In the genomic region with DNA sequence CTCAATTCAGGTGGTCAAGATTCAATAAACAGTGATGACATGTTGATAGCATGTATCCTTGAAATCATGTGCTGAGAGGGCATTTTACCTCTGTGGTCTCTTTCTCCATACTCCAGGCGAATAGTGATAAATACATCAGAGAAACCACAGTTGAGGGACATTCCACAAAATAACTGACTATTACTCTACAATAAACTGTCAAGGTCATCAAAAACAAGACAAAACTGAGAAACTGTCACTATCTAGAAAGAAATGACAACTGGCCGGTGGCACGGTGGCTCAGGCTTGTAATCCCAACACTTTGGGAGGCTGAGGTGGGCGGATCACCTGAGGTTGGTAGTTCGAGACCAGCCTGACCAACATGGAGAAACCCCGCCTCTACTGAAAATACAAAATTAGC, we compare ENCODE assay signal across 28 cellular contexts. TPM values are rescaled to one million over a fixed set of nuclear protein-coding genes. Genes with fewer than 3 reads are reported as not detected.
DNase-seq lines count a peak whose midpoint lies in the region; ATAC-seq, FAIRE-seq and TF ChIP-seq lines count a peak whose summit lies in the region.
"Had no signal": no experiment of that assay in that cellular context is flagged by ENCODE, and none has a peak within 500 bp of the region (broad histone marks: within the 10 kb centered on the region; RNA-seq: fewer than 3 reads in every experiment).

No MANE protein-coding gene starts in this region.

- ATAC-seq in HepG2 = no peak
- no peak for ATAC-seq in right lobe of liver
- no peak for ATAC-seq in K562
- ATAC-seq in GM18519 (IDR thresholded peaks at IDR 0.05; ENCODE audit: low FRiP score, unreplicated experiment) = no peak
- ATAC-seq: GM12878 had no signal

- TF ChIP-seq POLR2A in HepG2 (IDR thresholded peaks at IDR 0.05; ENCODE audit: insufficient read depth in 1 of 2, low read depth in 2 of 2, low read length in 2 of 2) = no peak
- TF ChIP-seq POLR2A in right lobe of liver (IDR thresholded peaks at IDR 0.05) = no peak
- no peak for TF ChIP-seq POLR2A in K562 (conservative IDR thresholded peaks at IDR 0.05)

- in situ Hi-C loops in HepG2 (cut with HindIII; ENCODE audit: extremely low pct_ligation_motif_present, low pct_unique_long_range_greater_than_20kb) (no loop called here), K562 (cut with MboI) (no loop called here)

- TF ChIP-seq CTCF in HepG2 (CRISPR knock-in tag; IDR thresholded peaks at IDR 0.05) (no peak), right lobe of liver (IDR thresholded peaks at IDR 0.05) (no peak), K562 (IDR thresholded peaks at IDR 0.05 in 2 of 3, conservative IDR thresholded peaks at IDR 0.05 in 1 of 3; ENCODE audit: insufficient read depth in 2 of 3, low read depth in 1 of 3, low read length in 3 of 3) (no peak)

- H3K27me3 ChIP-seq in HepG2 (ENCODE audit: control insufficient read depth in 1 of 2, insufficient read depth in 2 of 2, low read length in 2 of 2) = no peaks in the 10 kb centered on the region
- no peaks in the 10 kb centered on the region for H3K27me3 ChIP-seq in right lobe of liver
- no peaks in the 10 kb centered on the region; a peak in 1 of 5 replicates for H3K27me3 ChIP-seq in K562 (ENCODE audit: control insufficient read depth in 2 of 2, insufficient read depth in 2 of 2, low read length in 2 of 2)
- H3K27me3 ChIP-seq: BLaER1 had no signal

- BruUV-seq in HepG2 (replicated peaks; lab: Mats Ljungman, UMichigan) (no TSS peak), K562 (replicated peaks; lab: Mats Ljungman, UMichigan) (no TSS peak)

- H3K4me2 ChIP-seq in HepG2 (ENCODE audit: low read depth, low read length) = no peak overlapping the region
- no peak overlapping the region for H3K4me2 ChIP-seq in K562 (ENCODE audit: insufficient read depth, low read length)
- H3K4me2 ChIP-seq: BLaER1 had no signal

- H3K4me1 ChIP-seq in HepG2 (ENCODE audit: insufficient read depth, low read length) = no peaks in the 10 kb centered on the region
- no peaks in the 10 kb centered on the region for H3K4me1 ChIP-seq in right lobe of liver
- no peaks in the 10 kb centered on the region for H3K4me1 ChIP-seq in K562 (replicated peaks in 1 of 2; ENCODE audit: control insufficient read depth in 2 of 2, insufficient read depth in 2 of 2, low read length in 2 of 2)
- H3K4me1 ChIP-seq: BE2C, BLaER1 had no signal

- FAIRE-seq in HepG2 (lab: Jason Lieb, UNC) (no peak), K562 (lab: Jason Lieb, UNC) (no peak)
- FAIRE-seq: GM12878, GM12892, GM18507, GM19239 had no signal

- H3K4me3 ChIP-seq in HepG2 (replicated peaks in 1 of 3; ENCODE audit: insufficient read depth in 1 of 3, low read depth in 2 of 3, low read length in 3 of 3) (no peak overlapping the region), right lobe of liver (no peak overlapping the region), K562 (no peak overlapping the region)
- H3K4me3 ChIP-seq: BLaER1, GM12878 had no signal

- POLR2A ChIA-PET in HepG2 (lab: Yijun Ruan, JAX) = no interaction called here
- POLR2A ChIA-PET in K562 (lab: Yijun Ruan, JAX) = interaction anchor here (0.6 to 1.0 kb wide), 2 partner anchors 82 to 121 kb away, joined by 3 read pairs; no protein-coding TSS in a partner anchor

- H3K9me1 ChIP-seq in K562 (ENCODE audit: control insufficient read depth, insufficient read depth, low read length) = no peaks in the 10 kb centered on the region

- H3K36me3 ChIP-seq in HepG2 (replicated peaks in 1 of 2; ENCODE audit: control insufficient read depth in 1 of 2, insufficient read depth in 2 of 2, low read length in 2 of 2) = no peaks in the 10 kb centered on the region
- no peaks in the 10 kb centered on the region for H3K36me3 ChIP-seq in right lobe of liver
- no peaks in the 10 kb centered on the region for H3K36me3 ChIP-seq in K562 (ENCODE audit: control insufficient read depth, insufficient read depth, low read length)
- H3K36me3 ChIP-seq: BE2C, BLaER1 had no signal

- H3K27ac ChIP-seq in HepG2 (ENCODE audit: extremely low read length, insufficient read depth, low read length) (no peak overlapping the region), right lobe of liver (no peak overlapping the region), K562 (ENCODE audit: extremely low read depth, low read depth, low read length) (no peak overlapping the region)
- H3K27ac ChIP-seq: 22Rv1, BLaER1 had no signal

- H3K79me2 ChIP-seq in HepG2 (ENCODE audit: insufficient read depth, low read length) (no peaks in the 10 kb centered on the region), K562 (ENCODE audit: control insufficient read depth, insufficient read depth, low read length) (no peaks in the 10 kb centered on the region)

- no peak overlapping the region for H2AFZ ChIP-seq in HepG2 (ENCODE audit: low read length)
- H2AFZ ChIP-seq in K562 (ENCODE audit: low read depth, low read length) = no peak overlapping the region

- no peaks in the 10 kb centered on the region for H3K9me3 ChIP-seq in HepG2 (ENCODE audit: low read length)
- H3K9me3 ChIP-seq in right lobe of liver = no peaks in the 10 kb centered on the region
- H3K9me3 ChIP-seq in K562 (replicated peaks; ENCODE audit: control insufficient read depth, insufficient read depth, low read depth, low read length) = no peaks in the 10 kb centered on the region
- H3K9me3 ChIP-seq: BE2C, BLaER1 had no signal

- 60% methylated on average over 6 of the region's 6 CpGs for WGBS in HepG2 (ENCODE audit: low lambda C conversion rate)
- WGBS in right lobe of liver (ENCODE audit: insufficient coverage, low coverage, low lambda C conversion rate, missing lambda C conversion rate) = 91% methylated on average over 6 of the region's 6 CpGs
- 0% methylated on average over 4 of the region's 6 CpGs for WGBS in K562 (ENCODE audit: insufficient coverage, low coverage, missing lambda C conversion rate)

- TF ChIP-seq EP300 in HepG2 (IDR thresholded peaks at IDR 0.05; ENCODE audit: low read depth in 2 of 2, low read length in 2 of 2) (no peak), HepG2 (CRISPR knock-in tag; IDR thresholded peaks at IDR 0.05; ENCODE audit: borderline replicate concordance) (no peak), K562 (IDR thresholded peaks at IDR 0.05; ENCODE audit: low read length) (no peak)

- intact Hi-C loops in HepG2 (cut with micrococcal nuclease; ENCODE audit: unreplicated experiment) = no loop called here
- intact Hi-C loops in right lobe of liver (cut with DNase I) = no loop called here
- intact Hi-C loops in K562 (cut with micrococcal nuclease) = no loop called here

- no peak for DNase-seq in HepG2 (ENCODE audit: low spot score)
- DNase-seq in right lobe of liver = no peak
- no peak for DNase-seq in K562 (ENCODE audit: extremely low read depth in 1 of 4, low spot score in 3 of 4)
- no peak for DNase-seq in medulla oblongata (ENCODE audit: extremely low spot score)
- DNase-seq: ACHN; BE2C; C1 segment of cervical spinal cord; CD4-positive, alpha-beta memory T cell; CD4-positive, CD25-positive, alpha-beta regulatory T cell; CD8-positive, alpha-beta memory T cell; COR-L47; DMS 273 treated with DMSO at 0.1 percent for 48 hours; DMS153; DMS53; DMS79; DND-41; EL; GDM1 had no signal

- TF ChIP-seq RAD21 in HepG2 (CRISPR knock-in tag; IDR thresholded peaks at IDR 0.05) (no peak), K562 (CRISPR knock-in tag; conservative IDR thresholded peaks at IDR 0.05 in 1 of 2, IDR thresholded peaks at IDR 0.05 in 1 of 2) (no peak)

- H4K20me1 ChIP-seq in HepG2 (ENCODE audit: insufficient read depth, low read length) (no peaks in the 10 kb centered on the region), K562 (replicated peaks; ENCODE audit: control insufficient read depth, insufficient read depth, low read length) (no peaks in the 10 kb centered on the region)
- H4K20me1 ChIP-seq: BLaER1 had no signal

- CTCF ChIA-PET in HepG2 (lab: Yijun Ruan, JAX; ENCODE audit: low intra/inter-chr PET ratio, low total read pairs) (no interaction called here), K562 (lab: Yijun Ruan, JAX; ENCODE audit: low intra/inter-chr PET ratio) (no interaction called here)

- H3K9ac ChIP-seq in HepG2 (ENCODE audit: insufficient read depth, low read depth, low read length) (no peak overlapping the region), K562 (ENCODE audit: insufficient read depth in 1 of 2, low read depth in 2 of 2, low read length in 2 of 2) (no peak overlapping the region)
- H3K9ac ChIP-seq: BLaER1 had no signal

RNA-seq across cellular contexts. Expression of gene SFR1, which starts 16.2 kb away (rescaled TPM):
- total RNA-seq in HepG2 (2016; rRNA removed; fragmentation: Illumina TruSeq; extraction: Trizol) (6.1 and 6.9 TPM in 2 replicates), right lobe of liver (1 to 10 TPM; 1.2 to 3.5 (median 1.7) TPM), K562 (2014; rRNA removed) (4.3 and 4.5 TPM in 2 replicates), K562 (2014; rRNA removed; fragmentation: Illumina TruSeq; extraction: Trizol) (11.2 and 12.7 TPM in 2 replicates), K562 (2015; rRNA removed; fragmentation: Illumina TruSeq; extraction: Trizol) (8.1 and 9.1 TPM in 2 replicates), K562 (2021) (6.7 and 6.8 TPM in 2 replicates)
- total RNA-seq in HepG2 (2016; cell fraction: cytosol; rRNA removed; fragmentation: Illumina TruSeq; extraction: Trizol; ENCODE audit: low read depth) = 4.1 and 4.3 TPM in 2 replicates
- 7.2 and 7.6 TPM in 2 replicates for total RNA-seq in HepG2 (2016; cell fraction: insoluble cytoplasmic fraction; rRNA removed; fragmentation: Illumina TruSeq; extraction: Trizol)
- total RNA-seq in HepG2 (2016; cell fraction: membrane; rRNA removed; fragmentation: Illumina TruSeq; extraction: Trizol) = 4.9 and 7.0 TPM in 2 replicates
- 5.2 and 7.4 TPM in 2 replicates for total RNA-seq in HepG2 (2016; cell fraction: nucleus; rRNA removed; fragmentation: Illumina TruSeq; extraction: Trizol)
- polyA plus RNA-seq in HepG2 (2011; rRNA removed) (1.6 and 2.2 TPM in 2 replicates), K562 (2011; rRNA removed) (4.2 and 8.3 TPM in 2 replicates), K562 (2014; fragmentation: Illumina TruSeq; extraction: Trizol) (7.8 and 10.3 TPM in 2 replicates), K562 (2014; fragmentation: Nextera tagmentation; extraction: Ambion mirVana) (10 to 100 TPM; 17.8 to 18.7 TPM), K562 (2014; rRNA removed) (8.0 and 8.6 TPM in 2 replicates)
- 1.4 and 1.5 TPM in 2 replicates for polyA plus RNA-seq in HepG2 (2011; cell fraction: cytosol; rRNA removed)
- polyA plus RNA-seq in HepG2 (2011; cell fraction: nucleus; rRNA removed) = 0.43 and 1.2 TPM in 2 replicates
- polyA plus RNA-seq in HepG2 (2012) = 2.3 and 3.8 TPM in 2 replicates
- 1.7 and 2.1 TPM in 2 replicates for polyA plus RNA-seq in HepG2 (2016; cell fraction: cytosol; fragmentation: Illumina TruSeq; extraction: Trizol; ENCODE audit: low read depth)
- 9.5 TPM in 2 replicates for polyA plus RNA-seq in HepG2 (2016; cell fraction: insoluble cytoplasmic fraction; fragmentation: Illumina TruSeq; extraction: Trizol; ENCODE audit: low read depth)
- polyA plus RNA-seq in HepG2 (2016; cell fraction: membrane; fragmentation: Illumina TruSeq; extraction: Trizol; ENCODE audit: low read depth) = 3.4 and 4.3 TPM in 2 replicates
- 6.6 and 10.8 TPM in 2 replicates for polyA plus RNA-seq in HepG2 (2016; cell fraction: nucleus; fragmentation: Illumina TruSeq; extraction: Trizol; ENCODE audit: insufficient read depth, low read depth)
- 2.4 TPM in 1 of 2 replicates, not detected in the other for polyA minus RNA-seq in HepG2 (2011; rRNA and poly(A)+ RNA removed; ENCODE audit: low replicate concordance)
- 3.3 and 4.0 TPM in 2 replicates for polyA minus RNA-seq in HepG2 (2011; cell fraction: cytosol; rRNA and poly(A)+ RNA removed)
- polyA minus RNA-seq in HepG2 (2011; cell fraction: nucleus; rRNA and poly(A)+ RNA removed) = 2.0 and 2.7 TPM in 2 replicates
- total RNA-seq in K562 (2011; cell fraction: chromatin; rRNA removed; ENCODE audit: low replicate concordance) = 1.4 and 6.5 TPM in 2 replicates
- 1.7 and 2.2 TPM in 2 replicates for total RNA-seq in K562 (2011; cell fraction: nucleolus; rRNA removed)
- 3.8 and 5.6 TPM in 2 replicates for total RNA-seq in K562 (2011; cell fraction: nucleoplasm; rRNA removed)
- 2.3 and 3.7 TPM in 2 replicates for polyA plus RNA-seq in K562 (2011; cell fraction: cytosol; rRNA removed)
- polyA plus RNA-seq in K562 (2011; cell fraction: nucleus; rRNA removed) = 1.7 and 1.8 TPM in 2 replicates
- 5.9 and 8.7 TPM in 2 replicates for polyA plus RNA-seq in K562 (2012)
- 4.7 and 5.5 TPM in 2 replicates for polyA minus RNA-seq in K562 (2011; rRNA and poly(A)+ RNA removed)
- polyA minus RNA-seq in K562 (2011; cell fraction: cytosol; rRNA and poly(A)+ RNA removed) = 3.8 and 5.4 TPM in 2 replicates
- polyA minus RNA-seq in K562 (2011; cell fraction: nucleus; rRNA and poly(A)+ RNA removed) = 1.8 and 5.0 TPM in 2 replicates

RNA-seq across cellular contexts. Expression of gene COL17A1, which starts 52.5 kb away (rescaled TPM):
- total RNA-seq in HepG2 (2016; rRNA removed; fragmentation: Illumina TruSeq; extraction: Trizol) (not detected in 2 replicates), right lobe of liver (under 1 TPM in 2 of 6 experiments, not detected in 4; 0.11 to 0.12 TPM), K562 (2014; rRNA removed) (not detected in 2 replicates), K562 (2014; rRNA removed; fragmentation: Illumina TruSeq; extraction: Trizol) (not detected in 2 replicates), K562 (2015; rRNA removed; fragmentation: Illumina TruSeq; extraction: Trizol) (not detected in 2 replicates), K562 (2021) (0.29 TPM in 1 of 2 replicates, not detected in the other)
- not detected in 2 replicates for total RNA-seq in HepG2 (2016; cell fraction: cytosol; rRNA removed; fragmentation: Illumina TruSeq; extraction: Trizol; ENCODE audit: low read depth)
- total RNA-seq in HepG2 (2016; cell fraction: insoluble cytoplasmic fraction; rRNA removed; fragmentation: Illumina TruSeq; extraction: Trizol) = 0.09 TPM in 1 of 2 replicates, not detected in the other
- total RNA-seq in HepG2 (2016; cell fraction: membrane; rRNA removed; fragmentation: Illumina TruSeq; extraction: Trizol) = 0.21 TPM in 1 of 2 replicates, not detected in the other
- not detected in 2 replicates for total RNA-seq in HepG2 (2016; cell fraction: nucleus; rRNA removed; fragmentation: Illumina TruSeq; extraction: Trizol)
- polyA plus RNA-seq in HepG2 (2011; rRNA removed) (0.03 and 0.13 TPM in 2 replicates), K562 (2011; rRNA removed) (not detected in 2 replicates), K562 (2014; fragmentation: Illumina TruSeq; extraction: Trizol) (not detected in 2 replicates), K562 (2014; fragmentation: Nextera tagmentation; extraction: Ambion mirVana) (not detected), K562 (2014; rRNA removed) (not detected in 2 replicates)
- 0.04 TPM in 1 of 2 replicates, not detected in the other for polyA plus RNA-seq in HepG2 (2011; cell fraction: cytosol; rRNA removed)
- polyA plus RNA-seq in HepG2 (2011; cell fraction: nucleus; rRNA removed) = 0.35 and 0.54 TPM in 2 replicates
- polyA plus RNA-seq in HepG2 (2012) = not detected in 2 replicates
- not detected in 2 replicates for polyA plus RNA-seq in HepG2 (2016; cell fraction: cytosol; fragmentation: Illumina TruSeq; extraction: Trizol; ENCODE audit: low read depth)
- not detected in 2 replicates for polyA plus RNA-seq in HepG2 (2016; cell fraction: insoluble cytoplasmic fraction; fragmentation: Illumina TruSeq; extraction: Trizol; ENCODE audit: low read depth)
- polyA plus RNA-seq in HepG2 (2016; cell fraction: membrane; fragmentation: Illumina TruSeq; extraction: Trizol; ENCODE audit: low read depth) = not detected in 2 replicates
- polyA plus RNA-seq in HepG2 (2016; cell fraction: nucleus; fragmentation: Illumina TruSeq; extraction: Trizol; ENCODE audit: insufficient read depth, low read depth) = 0.32 TPM in 1 of 2 replicates, not detected in the other
- polyA minus RNA-seq in HepG2 (2011; rRNA and poly(A)+ RNA removed; ENCODE audit: low replicate concordance) = 0.92 and 1.6 TPM in 2 replicates
- not detected in 2 replicates for polyA minus RNA-seq in HepG2 (2011; cell fraction: cytosol; rRNA and poly(A)+ RNA removed)
- polyA minus RNA-seq in HepG2 (2011; cell fraction: nucleus; rRNA and poly(A)+ RNA removed) = 0.25 TPM in 1 of 2 replicates, not detected in the other
- total RNA-seq in K562 (2011; cell fraction: chromatin; rRNA removed; ENCODE audit: low replicate concordance) = not detected in 2 replicates
- total RNA-seq in K562 (2011; cell fraction: nucleolus; rRNA removed) = not detected in 2 replicates
- total RNA-seq in K562 (2011; cell fraction: nucleoplasm; rRNA removed) = not detected in 2 replicates
- polyA plus RNA-seq in K562 (2011; cell fraction: cytosol; rRNA removed) = not detected in 2 replicates
- not detected in 2 replicates for polyA plus RNA-seq in K562 (2011; cell fraction: nucleus; rRNA removed)
- polyA plus RNA-seq in K562 (2012) = 0.08 TPM in 1 of 2 replicates, not detected in the other
- polyA minus RNA-seq in K562 (2011; rRNA and poly(A)+ RNA removed) = not detected in 2 replicates
- polyA minus RNA-seq in K562 (2011; cell fraction: cytosol; rRNA and poly(A)+ RNA removed) = 0.36 TPM in 1 of 2 replicates, not detected in the other
- polyA minus RNA-seq in K562 (2011; cell fraction: nucleus; rRNA and poly(A)+ RNA removed) = 0.22 TPM in 1 of 2 replicates, not detected in the other
- total RNA-seq: A673; CD4-positive, alpha-beta memory T cell; CD4-positive, CD25-positive, alpha-beta regulatory T cell; CD8-positive, alpha-beta memory T cell; GM12878 had no signal
- polyA plus RNA-seq: AG04450; CD14-positive monocyte; CD4-positive, alpha-beta memory T cell; CD8-positive, alpha-beta memory T cell had no signal

Comparison
In these comparisons a context has a peak if more than half of its experiments do, and no peak if none do; other contexts are left out.
1. Of the 241 proteins assayed by ChIP-seq in both HepG2 and K562: peak only in HepG2: MAFF and MAFK; only in K562: none; in both: none; in neither: 239.